In genomic region chr17:79008666-79009387, GRCh38 we compare ENCODE assay signal across 2 cellular contexts.
TF ChIP-seq lines count a peak whose summit lies in the region.

No MANE protein-coding gene starts in this region.

TF ChIP-seq in endothelial cell of umbilical vein, 7 proteins besides CTCF, POLR2A, EP300 and RAD21 (continued from another document):
- TF ChIP-seq EZH2 (IDR thresholded peaks at IDR 0.05; ENCODE audit: borderline replicate concordance, low read depth, low read length, severe bottlenecking) (no peak), JUN (IDR thresholded peaks at IDR 0.05; ENCODE audit: borderline replicate concordance, insufficient read depth, insufficient read length, low read depth) (no peak), POLR2AphosphoS5 (IDR thresholded peaks at IDR 0.05; ENCODE audit: insufficient read depth, low read depth, low read length) (no peak)
- TF ChIP-seq, protein P1, sequence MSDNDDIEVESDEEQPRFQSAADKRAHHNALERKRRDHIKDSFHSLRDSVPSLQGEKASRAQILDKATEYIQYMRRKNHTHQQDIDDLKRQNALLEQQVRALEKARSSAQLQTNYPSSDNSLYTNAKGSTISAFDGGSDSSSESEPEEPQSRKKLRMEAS (IDR thresholded peaks at IDR 0.05; ENCODE audit: insufficient read depth, insufficient read length) = no peak

TF ChIP-seq in neural cell, 6 proteins besides CTCF, POLR2A, EP300 and RAD21 (continued from another document):
- TF ChIP-seq, protein P2, sequence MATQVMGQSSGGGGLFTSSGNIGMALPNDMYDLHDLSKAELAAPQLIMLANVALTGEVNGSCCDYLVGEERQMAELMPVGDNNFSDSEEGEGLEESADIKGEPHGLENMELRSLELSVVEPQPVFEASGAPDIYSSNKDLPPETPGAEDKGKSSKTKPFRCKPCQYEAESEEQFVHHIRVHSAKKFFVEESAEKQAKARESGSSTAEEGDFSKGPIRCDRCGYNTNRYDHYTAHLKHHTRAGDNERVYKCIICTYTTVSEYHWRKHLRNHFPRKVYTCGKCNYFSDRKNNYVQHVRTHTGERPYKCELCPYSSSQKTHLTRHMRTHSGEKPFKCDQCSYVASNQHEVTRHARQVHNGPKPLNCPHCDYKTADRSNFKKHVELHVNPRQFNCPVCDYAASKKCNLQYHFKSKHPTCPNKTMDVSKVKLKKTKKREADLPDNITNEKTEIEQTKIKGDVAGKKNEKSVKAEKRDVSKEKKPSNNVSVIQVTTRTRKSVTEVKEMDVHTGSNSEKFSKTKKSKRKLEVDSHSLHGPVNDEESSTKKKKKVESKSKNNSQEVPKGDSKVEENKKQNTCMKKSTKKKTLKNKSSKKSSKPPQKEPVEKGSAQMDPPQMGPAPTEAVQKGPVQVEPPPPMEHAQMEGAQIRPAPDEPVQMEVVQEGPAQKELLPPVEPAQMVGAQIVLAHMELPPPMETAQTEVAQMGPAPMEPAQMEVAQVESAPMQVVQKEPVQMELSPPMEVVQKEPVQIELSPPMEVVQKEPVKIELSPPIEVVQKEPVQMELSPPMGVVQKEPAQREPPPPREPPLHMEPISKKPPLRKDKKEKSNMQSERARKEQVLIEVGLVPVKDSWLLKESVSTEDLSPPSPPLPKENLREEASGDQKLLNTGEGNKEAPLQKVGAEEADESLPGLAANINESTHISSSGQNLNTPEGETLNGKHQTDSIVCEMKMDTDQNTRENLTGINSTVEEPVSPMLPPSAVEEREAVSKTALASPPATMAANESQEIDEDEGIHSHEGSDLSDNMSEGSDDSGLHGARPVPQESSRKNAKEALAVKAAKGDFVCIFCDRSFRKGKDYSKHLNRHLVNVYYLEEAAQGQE (IDR thresholded peaks at IDR 0.05; ENCODE audit: borderline replicate concordance) = no peak
- no peak for TF ChIP-seq EZH2 (IDR thresholded peaks at IDR 0.05; ENCODE audit: borderline replicate concordance, insufficient read depth, low read length, poor library complexity, severe bottlenecking)
- no peak for TF ChIP-seq SMC3 (conservative IDR thresholded peaks at IDR 0.05; ENCODE audit: poor library complexity)
